In the genomic region with DNA sequence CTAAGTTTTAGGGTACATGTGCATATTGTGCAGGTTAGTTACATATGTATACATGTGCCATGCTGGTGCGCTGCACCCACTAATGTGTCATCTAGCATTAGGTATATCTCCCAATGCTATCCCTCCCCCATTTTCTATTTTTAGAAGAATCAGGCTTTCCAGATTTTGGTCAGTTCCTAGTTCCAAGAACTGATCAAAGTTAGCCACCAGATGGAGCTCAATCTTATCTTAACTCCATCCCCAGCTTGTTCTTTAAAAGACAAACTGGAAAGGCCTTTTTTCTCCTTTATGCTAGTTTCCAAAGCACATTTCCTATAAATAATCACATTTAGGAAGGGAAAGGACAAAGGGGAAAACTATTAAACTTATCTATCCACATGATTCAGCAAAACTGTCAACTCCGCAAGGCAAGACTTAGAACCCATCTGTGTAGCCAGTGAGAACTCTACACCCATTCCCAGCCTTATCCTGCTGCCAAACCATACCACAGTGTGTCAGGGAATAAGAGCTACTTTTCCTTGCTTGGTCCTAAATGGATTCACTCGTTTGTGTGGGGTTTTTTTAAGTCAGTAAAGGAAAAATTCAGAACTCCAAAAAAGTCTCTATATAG, we compare ENCODE assay signal across 1 cellular context.
TF ChIP-seq lines count a peak whose summit lies in the region.

No MANE protein-coding gene starts in this region.

TF ChIP-seq in K562, 482 proteins besides CTCF, POLR2A, EP300 and RAD21 (continued from another document and continues in another):
- TF ChIP-seq ESRRA (IDR thresholded peaks at IDR 0.05; ENCODE audit: borderline replicate concordance, low read depth): no peak
- 0 out of 2 replicates have a peak, but pooled peaks have one; percentile 21 for TF ChIP-seq ZBTB5 (IDR thresholded peaks at IDR 0.05)
- no peak for TF ChIP-seq RB1 (IDR thresholded peaks at IDR 0.05; ENCODE audit: low read depth)
- no peak for TF ChIP-seq CBX5 (IDR thresholded peaks at IDR 0.05; ENCODE audit: borderline replicate concordance, low read depth)
- TF ChIP-seq STAG1 (CRISPR knock-in tag; IDR thresholded peaks at IDR 0.05; ENCODE audit: borderline replicate concordance): no peak
- TF ChIP-seq POLR3G (IDR thresholded peaks at IDR 0.05; ENCODE audit: extremely low read depth, insufficient read length, insufficient replicate concordance): no peak
- no peak for TF ChIP-seq IFI16 (CRISPR knock-in tag; IDR thresholded peaks at IDR 0.05)
- no peak for TF ChIP-seq MED1 (CRISPR knock-in tag; IDR thresholded peaks at IDR 0.05; ENCODE audit: borderline replicate concordance)
- no peak for TF ChIP-seq POLR2G (IDR thresholded peaks at IDR 0.05; ENCODE audit: low read depth, low read length)
- TF ChIP-seq ZNF79 (CRISPR knock-in tag; IDR thresholded peaks at IDR 0.05; ENCODE audit: low read depth): no peak
- no peak for TF ChIP-seq SRF (CRISPR knock-in tag; IDR thresholded peaks at IDR 0.05)
- TF ChIP-seq ZNF445 (CRISPR knock-in tag; IDR thresholded peaks at IDR 0.05; ENCODE audit: low read depth): no peak
- no peak for TF ChIP-seq RBM34 (IDR thresholded peaks at IDR 0.05; ENCODE audit: borderline replicate concordance, insufficient read depth, low read length)
- no peak for TF ChIP-seq ZNF134 (CRISPR knock-in tag; conservative IDR thresholded peaks at IDR 0.05)
- no peak for TF ChIP-seq ZKSCAN1 (IDR thresholded peaks at IDR 0.05; ENCODE audit: low read depth, low read length)
- no peak for TF ChIP-seq NR2C2 (CRISPR knock-in tag; IDR thresholded peaks at IDR 0.05)
- TF ChIP-seq NR2C2 (tag; IDR thresholded peaks at IDR 0.05): no peak
- no peak for TF ChIP-seq ZNF239 (CRISPR knock-in tag; IDR thresholded peaks at IDR 0.05)
- no peak for TF ChIP-seq FOXK1 (CRISPR knock-in tag; IDR thresholded peaks at IDR 0.05; ENCODE audit: borderline replicate concordance)
- no peak for TF ChIP-seq ZNF766 (CRISPR knock-in tag; conservative IDR thresholded peaks at IDR 0.05)
- TF ChIP-seq YBX1 (IDR thresholded peaks at IDR 0.05): no peak
- TF ChIP-seq ETV5 (CRISPR knock-in tag; IDR thresholded peaks at IDR 0.05; ENCODE audit: low read depth): no peak
- TF ChIP-seq ESRRB (CRISPR knock-in tag; IDR thresholded peaks at IDR 0.05; ENCODE audit: borderline replicate concordance): no peak
- TF ChIP-seq HMG20B (CRISPR knock-in tag; IDR thresholded peaks at IDR 0.05): no peak
- no peak for TF ChIP-seq ZNF143 (CRISPR knock-in tag; IDR thresholded peaks at IDR 0.05)
- TF ChIP-seq RHOXF2B (CRISPR knock-in tag; conservative IDR thresholded peaks at IDR 0.05): no peak
- TF ChIP-seq MYNN (IDR thresholded peaks at IDR 0.05): no peak
- no peak for TF ChIP-seq MYNN (CRISPR knock-in tag; IDR thresholded peaks at IDR 0.05)
- no peak for TF ChIP-seq ZNF3 (CRISPR knock-in tag; IDR thresholded peaks at IDR 0.05)
- TF ChIP-seq CEBPB (tag; IDR thresholded peaks at IDR 0.05): no peak
- TF ChIP-seq ZBTB33 (CRISPR knock-in tag; IDR thresholded peaks at IDR 0.05): no peak
- no peak for TF ChIP-seq ETV6 (IDR thresholded peaks at IDR 0.05; ENCODE audit: borderline replicate concordance in 1 of 2, low read depth in 2 of 2, low read length in 1 of 2)
- no peak for TF ChIP-seq ETV6 (CRISPR knock-in tag; IDR thresholded peaks at IDR 0.05; ENCODE audit: borderline replicate concordance)
- TF ChIP-seq, protein P1, sequence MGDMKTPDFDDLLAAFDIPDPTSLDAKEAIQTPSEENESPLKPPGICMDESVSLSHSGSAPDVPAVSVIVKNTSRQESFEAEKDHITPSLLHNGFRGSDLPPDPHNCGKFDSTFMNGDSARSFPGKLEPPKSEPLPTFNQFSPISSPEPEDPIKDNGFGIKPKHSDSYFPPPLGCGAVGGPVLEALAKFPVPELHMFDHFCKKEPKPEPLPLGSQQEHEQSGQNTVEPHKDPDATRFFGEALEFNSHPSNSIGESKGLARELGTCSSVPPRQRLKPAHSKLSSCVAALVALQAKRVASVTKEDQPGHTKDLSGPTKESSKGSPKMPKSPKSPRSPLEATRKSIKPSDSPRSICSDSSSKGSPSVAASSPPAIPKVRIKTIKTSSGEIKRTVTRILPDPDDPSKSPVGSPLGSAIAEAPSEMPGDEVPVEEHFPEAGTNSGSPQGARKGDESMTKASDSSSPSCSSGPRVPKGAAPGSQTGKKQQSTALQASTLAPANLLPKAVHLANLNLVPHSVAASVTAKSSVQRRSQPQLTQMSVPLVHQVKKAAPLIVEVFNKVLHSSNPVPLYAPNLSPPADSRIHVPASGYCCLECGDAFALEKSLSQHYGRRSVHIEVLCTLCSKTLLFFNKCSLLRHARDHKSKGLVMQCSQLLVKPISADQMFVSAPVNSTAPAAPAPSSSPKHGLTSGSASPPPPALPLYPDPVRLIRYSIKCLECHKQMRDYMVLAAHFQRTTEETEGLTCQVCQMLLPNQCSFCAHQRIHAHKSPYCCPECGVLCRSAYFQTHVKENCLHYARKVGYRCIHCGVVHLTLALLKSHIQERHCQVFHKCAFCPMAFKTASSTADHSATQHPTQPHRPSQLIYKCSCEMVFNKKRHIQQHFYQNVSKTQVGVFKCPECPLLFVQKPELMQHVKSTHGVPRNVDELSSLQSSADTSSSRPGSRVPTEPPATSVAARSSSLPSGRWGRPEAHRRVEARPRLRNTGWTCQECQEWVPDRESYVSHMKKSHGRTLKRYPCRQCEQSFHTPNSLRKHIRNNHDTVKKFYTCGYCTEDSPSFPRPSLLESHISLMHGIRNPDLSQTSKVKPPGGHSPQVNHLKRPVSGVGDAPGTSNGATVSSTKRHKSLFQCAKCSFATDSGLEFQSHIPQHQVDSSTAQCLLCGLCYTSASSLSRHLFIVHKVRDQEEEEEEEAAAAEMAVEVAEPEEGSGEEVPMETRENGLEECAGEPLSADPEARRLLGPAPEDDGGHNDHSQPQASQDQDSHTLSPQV (IDR thresholded peaks at IDR 0.05): no peak
- no peak for TF ChIP-seq SMAD3 (CRISPR knock-in tag; conservative IDR thresholded peaks at IDR 0.05)
- TF ChIP-seq, protein P2, sequence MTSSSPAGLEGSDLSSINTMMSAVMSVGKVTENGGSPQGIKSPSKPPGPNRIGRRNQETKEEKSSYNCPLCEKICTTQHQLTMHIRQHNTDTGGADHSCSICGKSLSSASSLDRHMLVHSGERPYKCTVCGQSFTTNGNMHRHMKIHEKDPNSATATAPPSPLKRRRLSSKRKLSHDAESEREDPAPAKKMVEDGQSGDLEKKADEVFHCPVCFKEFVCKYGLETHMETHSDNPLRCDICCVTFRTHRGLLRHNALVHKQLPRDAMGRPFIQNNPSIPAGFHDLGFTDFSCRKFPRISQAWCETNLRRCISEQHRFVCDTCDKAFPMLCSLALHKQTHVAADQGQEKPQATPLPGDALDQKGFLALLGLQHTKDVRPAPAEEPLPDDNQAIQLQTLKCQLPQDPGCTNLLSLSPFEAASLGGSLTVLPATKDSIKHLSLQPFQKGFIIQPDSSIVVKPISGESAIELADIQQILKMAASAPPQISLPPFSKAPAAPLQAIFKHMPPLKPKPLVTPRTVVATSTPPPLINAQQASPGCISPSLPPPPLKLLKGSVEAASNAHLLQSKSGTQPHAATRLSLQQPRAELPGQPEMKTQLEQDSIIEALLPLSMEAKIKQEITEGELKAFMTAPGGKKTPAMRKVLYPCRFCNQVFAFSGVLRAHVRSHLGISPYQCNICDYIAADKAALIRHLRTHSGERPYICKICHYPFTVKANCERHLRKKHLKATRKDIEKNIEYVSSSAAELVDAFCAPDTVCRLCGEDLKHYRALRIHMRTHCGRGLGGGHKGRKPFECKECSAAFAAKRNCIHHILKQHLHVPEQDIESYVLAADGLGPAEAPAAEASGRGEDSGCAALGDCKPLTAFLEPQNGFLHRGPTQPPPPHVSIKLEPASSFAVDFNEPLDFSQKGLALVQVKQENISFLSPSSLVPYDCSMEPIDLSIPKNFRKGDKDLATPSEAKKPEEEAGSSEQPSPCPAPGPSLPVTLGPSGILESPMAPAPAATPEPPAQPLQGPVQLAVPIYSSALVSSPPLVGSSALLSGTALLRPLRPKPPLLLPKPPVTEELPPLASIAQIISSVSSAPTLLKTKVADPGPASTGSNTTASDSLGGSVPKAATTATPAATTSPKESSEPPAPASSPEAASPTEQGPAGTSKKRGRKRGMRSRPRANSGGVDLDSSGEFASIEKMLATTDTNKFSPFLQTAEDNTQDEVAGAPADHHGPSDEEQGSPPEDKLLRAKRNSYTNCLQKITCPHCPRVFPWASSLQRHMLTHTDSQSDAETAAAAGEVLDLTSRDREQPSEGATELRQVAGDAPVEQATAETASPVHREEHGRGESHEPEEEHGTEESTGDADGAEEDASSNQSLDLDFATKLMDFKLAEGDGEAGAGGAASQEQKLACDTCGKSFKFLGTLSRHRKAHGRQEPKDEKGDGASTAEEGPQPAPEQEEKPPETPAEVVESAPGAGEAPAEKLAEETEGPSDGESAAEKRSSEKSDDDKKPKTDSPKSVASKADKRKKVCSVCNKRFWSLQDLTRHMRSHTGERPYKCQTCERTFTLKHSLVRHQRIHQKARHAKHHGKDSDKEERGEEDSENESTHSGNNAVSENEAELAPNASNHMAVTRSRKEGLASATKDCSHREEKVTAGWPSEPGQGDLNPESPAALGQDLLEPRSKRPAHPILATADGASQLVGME (CRISPR knock-in tag; IDR thresholded peaks at IDR 0.05): no peak
- TF ChIP-seq CREBBP (IDR thresholded peaks at IDR 0.05; ENCODE audit: low read depth, low read length): no peak
- no peak for TF ChIP-seq ZNF668 (CRISPR knock-in tag; IDR thresholded peaks at IDR 0.05)
- no peak for TF ChIP-seq HNRNPK (IDR thresholded peaks at IDR 0.05; ENCODE audit: low read depth, low read length, poor library complexity, severe bottlenecking)
- TF ChIP-seq KDM4B (IDR thresholded peaks at IDR 0.05; ENCODE audit: borderline replicate concordance in 2 of 2, low read depth in 1 of 2): no peak
- peak; percentile 64 for TF ChIP-seq POLR2AphosphoS5 (IDR thresholded peaks at IDR 0.05; ENCODE audit: control insufficient read depth, insufficient read depth, low read depth, low read length)
- no peak for TF ChIP-seq SLC30A9 (CRISPR knock-in tag; IDR thresholded peaks at IDR 0.05)
- TF ChIP-seq RBBP5 (IDR thresholded peaks at IDR 0.05; ENCODE audit: borderline replicate concordance, insufficient read depth, low read length, poor library complexity, severe bottlenecking): no peak
- TF ChIP-seq EHMT2 (IDR thresholded peaks at IDR 0.05): no peak
- peak; percentile 75; the same call in 1 of the 2 replicates for TF ChIP-seq TEAD4 (IDR thresholded peaks at IDR 0.05; ENCODE audit: low read length)
- TF ChIP-seq TEAD4 (CRISPR knock-in tag; IDR thresholded peaks at IDR 0.05; ENCODE audit: borderline replicate concordance): no peak
- TF ChIP-seq, protein P3, sequence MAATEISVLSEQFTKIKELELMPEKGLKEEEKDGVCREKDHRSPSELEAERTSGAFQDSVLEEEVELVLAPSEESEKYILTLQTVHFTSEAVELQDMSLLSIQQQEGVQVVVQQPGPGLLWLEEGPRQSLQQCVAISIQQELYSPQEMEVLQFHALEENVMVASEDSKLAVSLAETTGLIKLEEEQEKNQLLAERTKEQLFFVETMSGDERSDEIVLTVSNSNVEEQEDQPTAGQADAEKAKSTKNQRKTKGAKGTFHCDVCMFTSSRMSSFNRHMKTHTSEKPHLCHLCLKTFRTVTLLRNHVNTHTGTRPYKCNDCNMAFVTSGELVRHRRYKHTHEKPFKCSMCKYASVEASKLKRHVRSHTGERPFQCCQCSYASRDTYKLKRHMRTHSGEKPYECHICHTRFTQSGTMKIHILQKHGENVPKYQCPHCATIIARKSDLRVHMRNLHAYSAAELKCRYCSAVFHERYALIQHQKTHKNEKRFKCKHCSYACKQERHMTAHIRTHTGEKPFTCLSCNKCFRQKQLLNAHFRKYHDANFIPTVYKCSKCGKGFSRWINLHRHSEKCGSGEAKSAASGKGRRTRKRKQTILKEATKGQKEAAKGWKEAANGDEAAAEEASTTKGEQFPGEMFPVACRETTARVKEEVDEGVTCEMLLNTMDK (IDR thresholded peaks at IDR 0.05; ENCODE audit: borderline replicate concordance, insufficient read depth, low read depth, low read length, poor library complexity, severe bottlenecking): no peak
- no peak for TF ChIP-seq BRCA1 (IDR thresholded peaks at IDR 0.05)
- TF ChIP-seq BRCA1 (CRISPR knock-in tag; IDR thresholded peaks at IDR 0.05): no peak
- TF ChIP-seq HSF4 (CRISPR knock-in tag; IDR thresholded peaks at IDR 0.05; ENCODE audit: borderline replicate concordance): no peak
- no peak for TF ChIP-seq HNRNPUL1 (IDR thresholded peaks at IDR 0.05; ENCODE audit: low read length)
- TF ChIP-seq ZNF76 (CRISPR knock-in tag; IDR thresholded peaks at IDR 0.05; ENCODE audit: borderline replicate concordance): no peak
